Comparison of ENCODE assay signal across 29 cellular contexts in the genomic region with DNA sequence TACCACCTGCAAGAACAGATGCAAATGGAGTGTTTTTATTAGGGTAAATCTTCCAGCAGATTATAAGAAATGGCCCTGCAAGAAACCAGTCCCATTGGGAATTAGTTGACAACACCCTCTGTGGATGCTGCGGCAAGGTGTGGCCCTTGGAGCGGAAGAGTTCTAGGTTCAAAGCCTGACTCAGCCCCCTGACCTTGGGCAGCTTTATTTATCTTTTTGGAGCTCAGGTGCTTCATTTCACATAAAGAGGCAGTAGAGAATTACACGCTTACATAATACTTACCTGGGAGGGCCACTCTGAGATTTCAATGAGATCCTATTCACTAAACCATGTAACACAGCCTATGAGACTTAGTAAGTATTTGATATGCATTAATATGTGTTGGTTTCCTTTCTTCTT.
"Had no signal": no experiment of that assay in that cellular context is flagged by ENCODE, and none has a peak within 500 bp of the region (broad histone marks: within the 10 kb centered on the region; RNA-seq: fewer than 3 reads in every experiment).

No MANE protein-coding gene starts in this region.

- H3K4me3 Mint-ChIP-seq: stimulated activated effector memory CD8-positive, alpha-beta T cell treated with anti-CD3 and anti-CD28 coated beads, Interleukin-12 subunit alpha, Interleukin-12 subunit beta, amount 100 ng/mL, for 72 hours; stimulated activated memory B cell treated with anti-CD40 and anti-IgM and Interleukin-4, amounts not matched to agents 10 μg/mL and 1 μg/mL and 100 μg/mL, for 72 hours; stimulated activated naive B cell treated with anti-CD40 and anti-IgM and Interleukin-4, amounts not matched to agents 10 μg/mL and 1 μg/mL and 100 μg/mL, for 72 hours; stimulated activated naive CD8-positive, alpha-beta T cell treated with anti-CD3 and anti-CD28 coated beads, Interleukin-15, amount 100 ng/mL, for 72 hours; stimulated activated naive CD8-positive, alpha-beta T cell treated with anti-CD3 and anti-CD28 coated beads, Interleukin-15, Interleukin-2, amounts not matched to agents 100 ng/mL and 50 ng/mL, for 24 hours; type B pancreatic cell had no signal

- ATAC-seq: stimulated activated effector memory CD8-positive, alpha-beta T cell treated with anti-CD3 and anti-CD28 coated beads, Interleukin-12 subunit alpha, Interleukin-12 subunit beta, amount 100 ng/mL, for 72 hours; stimulated activated memory B cell treated with anti-CD40 and anti-IgM and Interleukin-4, amounts not matched to agents 10 μg/mL and 1 μg/mL and 100 μg/mL, for 72 hours; stimulated activated naive B cell treated with anti-CD40 and anti-IgM and Interleukin-4, amounts not matched to agents 10 μg/mL and 1 μg/mL and 100 μg/mL, for 72 hours; stimulated activated naive CD8-positive, alpha-beta T cell treated with anti-CD3 and anti-CD28 coated beads, Interleukin-15, amount 100 ng/mL, for 72 hours; stimulated activated naive CD8-positive, alpha-beta T cell treated with anti-CD3 and anti-CD28 coated beads, Interleukin-15, Interleukin-2, amounts not matched to agents 100 U/mL and 50 U/mL, for 24 hours; upper lobe of right lung had no signal

- H3K4me3 ChIP-seq: stomach, suprapubic skin, testis, thoracic aorta, thyroid gland, tibial artery, tibial nerve, transverse colon, upper lobe of left lung, upper lobe of right lung, uterus, vagina had no signal

- DNase-seq: stimulated activated CD4-positive, alpha-beta T cell treated with anti-CD3 and anti-CD28 coated beads, Interleukin-2, amount 100 ng/mL, for 48 hours; stimulated activated CD4-positive, alpha-beta T cell treated with anti-CD3 and anti-CD28 coated beads, Interleukin-4, amount 100 ng/mL, for 1 hour; stimulated activated CD4-positive, alpha-beta T cell treated with anti-CD3 and anti-CD28 coated beads, Interleukin-4, amount 100 ng/mL, for 24 hours; stimulated activated CD4-positive, alpha-beta T cell treated with anti-CD3 and anti-CD28 coated beads, Interleukin-4, amount 100 ng/mL, for 4 hours; stimulated activated CD8-positive, alpha-beta memory T cell treated with anti-CD3 and anti-CD28 coated beads, Interleukin-4, amount 100 ng/mL, for 48 hours; stimulated activated naive B cell treated with anti-CD40 and anti-IgM and Interleukin-4, amounts not matched to agents 10 μg/mL and 1 μg/mL and 100 μg/mL, for 72 hours; stimulated activated naive CD4-positive, alpha-beta T cell; stimulated activated naive CD4-positive, alpha-beta T cell treated with Interleukin-2 at 50 U/mL for 16 hours; stimulated activated naive CD8-positive, alpha-beta T cell treated with anti-CD3 and anti-CD28 coated beads, Interleukin-15, amount 100 ng/mL, for 72 hours; stimulated activated naive CD8-positive, alpha-beta T cell treated with anti-CD3 and anti-CD28 coated beads, Interleukin-15, Interleukin-2, amounts not matched to agents 100 U/mL and 50 U/mL, for 24 hours; stomach; substantia nigra; testis; thyroid gland; tibial artery; transverse colon; trophoblast cell; upper lobe of left lung; upper lobe of right lung; uterus had no signal

- H3K4me1 Mint-ChIP-seq: stimulated activated effector memory CD8-positive, alpha-beta T cell treated with anti-CD3 and anti-CD28 coated beads, Interleukin-12 subunit alpha, Interleukin-12 subunit beta, amount 100 ng/mL, for 72 hours; stimulated activated memory B cell treated with anti-CD40 and anti-IgM and Interleukin-4, amounts not matched to agents 10 μg/mL and 1 μg/mL and 100 μg/mL, for 72 hours; stimulated activated naive B cell treated with anti-CD40 and anti-IgM and Interleukin-4, amounts not matched to agents 10 μg/mL and 1 μg/mL and 100 μg/mL, for 72 hours; stimulated activated naive CD8-positive, alpha-beta T cell treated with anti-CD3 and anti-CD28 coated beads, Interleukin-15, amount 100 ng/mL, for 72 hours had no signal

- H3K36me3 Mint-ChIP-seq: stimulated activated effector memory CD8-positive, alpha-beta T cell treated with anti-CD3 and anti-CD28 coated beads, Interleukin-12 subunit alpha, Interleukin-12 subunit beta, amount 100 ng/mL, for 72 hours; stimulated activated memory B cell treated with anti-CD40 and anti-IgM and Interleukin-4, amounts not matched to agents 10 μg/mL and 1 μg/mL and 100 μg/mL, for 72 hours; stimulated activated naive B cell treated with anti-CD40 and anti-IgM and Interleukin-4, amounts not matched to agents 10 μg/mL and 1 μg/mL and 100 μg/mL, for 72 hours; type B pancreatic cell had no signal

- H3K36me3 ChIP-seq: stomach, suprapubic skin, thoracic aorta, thyroid gland, tibial artery, tibial nerve, transverse colon, upper lobe of left lung, upper lobe of right lung, uterus, vagina had no signal

- H3K27ac ChIP-seq: stomach, suprapubic skin, testis, thoracic aorta, thyroid gland, tibial artery, tibial nerve, transverse colon, upper lobe of left lung, upper lobe of right lung, uterus, vagina had no signal

- FAIRE-seq: urothelium cell line had no signal

- H3K27me3 Mint-ChIP-seq: stimulated activated memory B cell treated with anti-CD40 and anti-IgM and Interleukin-4, amounts not matched to agents 10 μg/mL and 1 μg/mL and 100 μg/mL, for 72 hours; stimulated activated naive B cell treated with anti-CD40 and anti-IgM and Interleukin-4, amounts not matched to agents 10 μg/mL and 1 μg/mL and 100 μg/mL, for 72 hours; stimulated activated naive CD8-positive, alpha-beta T cell treated with anti-CD3 and anti-CD28 coated beads, Interleukin-15, amount 100 ng/mL, for 72 hours had no signal

- H3K27ac Mint-ChIP-seq: stimulated activated effector memory CD8-positive, alpha-beta T cell treated with anti-CD3 and anti-CD28 coated beads, Interleukin-12 subunit alpha, Interleukin-12 subunit beta, amount 100 ng/mL, for 72 hours; stimulated activated memory B cell treated with anti-CD40 and anti-IgM and Interleukin-4, amounts not matched to agents 10 μg/mL and 1 μg/mL and 100 μg/mL, for 72 hours; stimulated activated naive B cell treated with anti-CD40 and anti-IgM and Interleukin-4, amounts not matched to agents 10 μg/mL and 1 μg/mL and 100 μg/mL, for 72 hours; stimulated activated naive CD8-positive, alpha-beta T cell treated with anti-CD3 and anti-CD28 coated beads, Interleukin-15, amount 100 ng/mL, for 72 hours; stimulated activated naive CD8-positive, alpha-beta T cell treated with anti-CD3 and anti-CD28 coated beads, Interleukin-15, Interleukin-2, amounts not matched to agents 100 ng/mL and 50 ng/mL, for 24 hours; type B pancreatic cell had no signal

- H3K27me3 ChIP-seq: stomach, testis, thyroid gland, tibial artery, tibial nerve, transverse colon, upper lobe of left lung, upper lobe of right lung, uterus, vagina had no signal

- H3K9me3 Mint-ChIP-seq: stimulated activated memory B cell treated with anti-CD40 and anti-IgM and Interleukin-4, amounts not matched to agents 10 μg/mL and 1 μg/mL and 100 μg/mL, for 72 hours; type B pancreatic cell had no signal

- H3K4me1 ChIP-seq: suprapubic skin, testis, thyroid gland, tibial artery, tibial nerve, transverse colon, upper lobe of left lung, upper lobe of right lung, uterus, vagina had no signal

- H3K9me3 ChIP-seq: stomach, suprapubic skin, testis, thoracic aorta, thyroid gland, tibial artery, tibial nerve, transverse colon, upper lobe of left lung, upper lobe of right lung, uterus, vagina had no signal
